Comparison of ENCODE assay signal across 1 cellular context in the genomic region with DNA sequence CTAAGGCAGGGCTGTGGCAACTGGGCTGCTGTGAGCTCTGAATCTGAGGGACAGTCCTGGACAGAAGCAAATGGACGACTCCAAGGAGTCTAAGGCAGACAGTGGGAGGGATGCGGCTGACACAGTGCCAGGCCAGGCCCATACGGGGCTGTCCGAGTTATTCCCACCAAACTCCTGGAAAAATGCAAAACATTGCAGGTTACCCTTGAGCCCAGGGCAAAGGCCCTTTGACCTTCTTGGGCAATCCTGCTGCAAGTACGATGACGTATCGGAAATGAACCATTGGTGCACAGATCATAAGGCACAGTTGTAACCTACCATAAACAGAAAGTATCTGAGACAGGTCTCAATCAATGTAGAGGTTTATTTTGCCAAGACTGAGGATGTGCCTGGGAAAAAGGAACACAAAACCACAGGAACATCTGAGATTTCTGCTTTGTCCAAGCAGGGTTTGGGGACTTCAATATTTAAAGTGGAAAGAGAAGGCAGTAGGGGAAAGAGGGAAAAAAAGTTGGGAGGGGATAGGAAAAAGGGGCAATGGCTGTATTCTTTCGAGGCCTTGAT.
TF ChIP-seq lines count a peak whose summit lies in the region.

No MANE protein-coding gene starts in this region.

TF ChIP-seq in HepG2, 621 proteins besides CTCF, POLR2A, EP300 and RAD21 (continued from another document and continues in another):
- peak; percentile 82 for TF ChIP-seq ELF3 (CRISPR knock-in tag; IDR thresholded peaks at IDR 0.05)
- TF ChIP-seq, protein P1, sequence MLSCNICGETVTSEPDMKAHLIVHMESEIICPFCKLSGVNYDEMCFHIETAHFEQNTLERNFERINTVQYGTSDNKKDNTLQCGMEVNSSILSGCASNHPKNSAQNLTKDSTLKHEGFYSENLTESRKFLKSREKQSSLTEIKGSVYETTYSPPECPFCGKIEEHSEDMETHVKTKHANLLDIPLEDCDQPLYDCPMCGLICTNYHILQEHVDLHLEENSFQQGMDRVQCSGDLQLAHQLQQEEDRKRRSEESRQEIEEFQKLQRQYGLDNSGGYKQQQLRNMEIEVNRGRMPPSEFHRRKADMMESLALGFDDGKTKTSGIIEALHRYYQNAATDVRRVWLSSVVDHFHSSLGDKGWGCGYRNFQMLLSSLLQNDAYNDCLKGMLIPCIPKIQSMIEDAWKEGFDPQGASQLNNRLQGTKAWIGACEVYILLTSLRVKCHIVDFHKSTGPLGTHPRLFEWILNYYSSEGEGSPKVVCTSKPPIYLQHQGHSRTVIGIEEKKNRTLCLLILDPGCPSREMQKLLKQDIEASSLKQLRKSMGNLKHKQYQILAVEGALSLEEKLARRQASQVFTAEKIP (CRISPR knock-in tag; IDR thresholded peaks at IDR 0.05; ENCODE audit: borderline replicate concordance): no peak
- TF ChIP-seq ZNF737 (CRISPR knock-in tag; IDR thresholded peaks at IDR 0.05; ENCODE audit: borderline replicate concordance): no peak
- TF ChIP-seq, protein P2, sequence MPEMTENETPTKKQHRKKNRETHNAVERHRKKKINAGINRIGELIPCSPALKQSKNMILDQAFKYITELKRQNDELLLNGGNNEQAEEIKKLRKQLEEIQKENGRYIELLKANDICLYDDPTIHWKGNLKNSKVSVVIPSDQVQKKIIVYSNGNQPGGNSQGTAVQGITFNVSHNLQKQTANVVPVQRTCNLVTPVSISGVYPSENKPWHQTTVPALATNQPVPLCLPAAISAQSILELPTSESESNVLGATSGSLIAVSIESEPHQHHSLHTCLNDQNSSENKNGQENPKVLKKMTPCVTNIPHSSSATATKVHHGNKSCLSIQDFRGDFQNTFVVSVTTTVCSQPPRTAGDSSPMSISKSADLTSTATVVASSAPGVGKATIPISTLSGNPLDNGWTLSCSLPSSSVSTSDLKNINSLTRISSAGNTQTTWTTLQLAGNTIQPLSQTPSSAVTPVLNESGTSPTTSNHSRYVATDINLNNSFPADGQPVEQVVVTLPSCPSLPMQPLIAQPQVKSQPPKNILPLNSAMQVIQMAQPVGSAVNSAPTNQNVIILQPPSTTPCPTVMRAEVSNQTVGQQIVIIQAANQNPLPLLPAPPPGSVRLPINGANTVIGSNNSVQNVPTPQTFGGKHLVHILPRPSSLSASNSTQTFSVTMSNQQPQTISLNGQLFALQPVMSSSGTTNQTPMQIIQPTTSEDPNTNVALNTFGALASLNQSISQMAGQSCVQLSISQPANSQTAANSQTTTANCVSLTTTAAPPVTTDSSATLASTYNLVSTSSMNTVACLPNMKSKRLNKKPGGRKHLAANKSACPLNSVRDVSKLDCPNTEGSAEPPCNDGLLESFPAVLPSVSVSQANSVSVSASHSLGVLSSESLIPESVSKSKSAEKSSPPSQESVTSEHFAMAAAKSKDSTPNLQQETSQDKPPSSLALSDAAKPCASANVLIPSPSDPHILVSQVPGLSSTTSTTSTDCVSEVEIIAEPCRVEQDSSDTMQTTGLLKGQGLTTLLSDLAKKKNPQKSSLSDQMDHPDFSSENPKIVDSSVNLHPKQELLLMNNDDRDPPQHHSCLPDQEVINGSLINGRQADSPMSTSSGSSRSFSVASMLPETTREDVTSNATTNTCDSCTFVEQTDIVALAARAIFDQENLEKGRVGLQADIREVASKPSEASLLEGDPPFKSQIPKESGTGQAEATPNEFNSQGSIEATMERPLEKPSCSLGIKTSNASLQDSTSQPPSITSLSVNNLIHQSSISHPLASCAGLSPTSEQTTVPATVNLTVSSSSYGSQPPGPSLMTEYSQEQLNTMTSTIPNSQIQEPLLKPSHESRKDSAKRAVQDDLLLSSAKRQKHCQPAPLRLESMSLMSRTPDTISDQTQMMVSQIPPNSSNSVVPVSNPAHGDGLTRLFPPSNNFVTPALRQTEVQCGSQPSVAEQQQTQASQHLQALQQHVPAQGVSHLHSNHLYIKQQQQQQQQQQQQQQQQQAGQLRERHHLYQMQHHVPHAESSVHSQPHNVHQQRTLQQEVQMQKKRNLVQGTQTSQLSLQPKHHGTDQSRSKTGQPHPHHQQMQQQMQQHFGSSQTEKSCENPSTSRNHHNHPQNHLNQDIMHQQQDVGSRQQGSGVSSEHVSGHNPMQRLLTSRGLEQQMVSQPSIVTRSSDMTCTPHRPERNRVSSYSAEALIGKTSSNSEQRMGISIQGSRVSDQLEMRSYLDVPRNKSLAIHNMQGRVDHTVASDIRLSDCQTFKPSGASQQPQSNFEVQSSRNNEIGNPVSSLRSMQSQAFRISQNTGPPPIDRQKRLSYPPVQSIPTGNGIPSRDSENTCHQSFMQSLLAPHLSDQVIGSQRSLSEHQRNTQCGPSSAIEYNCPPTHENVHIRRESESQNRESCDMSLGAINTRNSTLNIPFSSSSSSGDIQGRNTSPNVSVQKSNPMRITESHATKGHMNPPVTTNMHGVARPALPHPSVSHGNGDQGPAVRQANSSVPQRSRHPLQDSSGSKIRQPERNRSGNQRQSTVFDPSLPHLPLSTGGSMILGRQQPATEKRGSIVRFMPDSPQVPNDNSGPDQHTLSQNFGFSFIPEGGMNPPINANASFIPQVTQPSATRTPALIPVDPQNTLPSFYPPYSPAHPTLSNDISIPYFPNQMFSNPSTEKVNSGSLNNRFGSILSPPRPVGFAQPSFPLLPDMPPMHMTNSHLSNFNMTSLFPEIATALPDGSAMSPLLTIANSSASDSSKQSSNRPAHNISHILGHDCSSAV (CRISPR knock-in tag; IDR thresholded peaks at IDR 0.05; ENCODE audit: borderline replicate concordance): 0 out of 2 replicates have a peak, but pooled peaks have one; percentile 52
- no peak for TF ChIP-seq IRX3 (CRISPR knock-in tag; IDR thresholded peaks at IDR 0.05; ENCODE audit: borderline replicate concordance, low read depth)
- TF ChIP-seq, protein P3, sequence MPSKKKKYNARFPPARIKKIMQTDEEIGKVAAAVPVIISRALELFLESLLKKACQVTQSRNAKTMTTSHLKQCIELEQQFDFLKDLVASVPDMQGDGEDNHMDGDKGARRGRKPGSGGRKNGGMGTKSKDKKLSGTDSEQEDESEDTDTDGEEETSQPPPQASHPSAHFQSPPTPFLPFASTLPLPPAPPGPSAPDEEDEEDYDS (CRISPR knock-in tag; IDR thresholded peaks at IDR 0.05): peak; percentile 50; the same call in 1 of the 2 replicates
- TF ChIP-seq ZNF562 (CRISPR knock-in tag; IDR thresholded peaks at IDR 0.05; ENCODE audit: borderline replicate concordance): no peak
- no peak for TF ChIP-seq NCOA5 (CRISPR knock-in tag; IDR thresholded peaks at IDR 0.05)
- 0 out of 2 replicates have a peak, but pooled peaks have one; percentile 10 for TF ChIP-seq GTF2F1 (IDR thresholded peaks at IDR 0.05; ENCODE audit: low read length)
- TF ChIP-seq HMG20B (CRISPR knock-in tag; conservative IDR thresholded peaks at IDR 0.05): peak; percentile 55; the same call in 1 of the 2 replicates
- TF ChIP-seq ZC3H13 (CRISPR knock-in tag; IDR thresholded peaks at IDR 0.05): no peak
- TF ChIP-seq ZNF607 (CRISPR knock-in tag; IDR thresholded peaks at IDR 0.05; ENCODE audit: borderline replicate concordance): no peak
- TF ChIP-seq, protein P4, sequence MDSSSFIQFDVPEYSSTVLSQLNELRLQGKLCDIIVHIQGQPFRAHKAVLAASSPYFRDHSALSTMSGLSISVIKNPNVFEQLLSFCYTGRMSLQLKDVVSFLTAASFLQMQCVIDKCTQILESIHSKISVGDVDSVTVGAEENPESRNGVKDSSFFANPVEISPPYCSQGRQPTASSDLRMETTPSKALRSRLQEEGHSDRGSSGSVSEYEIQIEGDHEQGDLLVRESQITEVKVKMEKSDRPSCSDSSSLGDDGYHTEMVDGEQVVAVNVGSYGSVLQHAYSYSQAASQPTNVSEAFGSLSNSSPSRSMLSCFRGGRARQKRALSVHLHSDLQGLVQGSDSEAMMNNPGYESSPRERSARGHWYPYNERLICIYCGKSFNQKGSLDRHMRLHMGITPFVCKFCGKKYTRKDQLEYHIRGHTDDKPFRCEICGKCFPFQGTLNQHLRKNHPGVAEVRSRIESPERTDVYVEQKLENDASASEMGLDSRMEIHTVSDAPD (CRISPR knock-in tag; IDR thresholded peaks at IDR 0.05): peak; percentile 62; the same call in 1 of the 2 replicates
- no peak for TF ChIP-seq HMGA1 (CRISPR knock-in tag; conservative IDR thresholded peaks at IDR 0.05)
- TF ChIP-seq TMF1 (CRISPR knock-in tag; IDR thresholded peaks at IDR 0.05; ENCODE audit: low read depth): no peak
- TF ChIP-seq, protein P5, sequence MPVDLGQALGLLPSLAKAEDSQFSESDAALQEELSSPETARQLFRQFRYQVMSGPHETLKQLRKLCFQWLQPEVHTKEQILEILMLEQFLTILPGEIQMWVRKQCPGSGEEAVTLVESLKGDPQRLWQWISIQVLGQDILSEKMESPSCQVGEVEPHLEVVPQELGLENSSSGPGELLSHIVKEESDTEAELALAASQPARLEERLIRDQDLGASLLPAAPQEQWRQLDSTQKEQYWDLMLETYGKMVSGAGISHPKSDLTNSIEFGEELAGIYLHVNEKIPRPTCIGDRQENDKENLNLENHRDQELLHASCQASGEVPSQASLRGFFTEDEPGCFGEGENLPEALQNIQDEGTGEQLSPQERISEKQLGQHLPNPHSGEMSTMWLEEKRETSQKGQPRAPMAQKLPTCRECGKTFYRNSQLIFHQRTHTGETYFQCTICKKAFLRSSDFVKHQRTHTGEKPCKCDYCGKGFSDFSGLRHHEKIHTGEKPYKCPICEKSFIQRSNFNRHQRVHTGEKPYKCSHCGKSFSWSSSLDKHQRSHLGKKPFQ (CRISPR knock-in tag; IDR thresholded peaks at IDR 0.05; ENCODE audit: insufficient replicate concordance): peak; percentile 70
- peak; percentile 95 for TF ChIP-seq CBX5 (CRISPR knock-in tag; IDR thresholded peaks at IDR 0.05; ENCODE audit: borderline replicate concordance)
- TF ChIP-seq ZSCAN20 (CRISPR knock-in tag; IDR thresholded peaks at IDR 0.05; ENCODE audit: borderline replicate concordance): no peak
- peak; percentile 59; the same call in 1 of the 2 replicates for TF ChIP-seq ZFP36L1 (CRISPR knock-in tag; IDR thresholded peaks at IDR 0.05)
- no peak for TF ChIP-seq SMARCC2 (IDR thresholded peaks at IDR 0.05)
- no peak for TF ChIP-seq YY1 (IDR thresholded peaks at IDR 0.05; ENCODE audit: insufficient read depth, insufficient replicate concordance, low read depth, low read length)
- TF ChIP-seq, protein P6, sequence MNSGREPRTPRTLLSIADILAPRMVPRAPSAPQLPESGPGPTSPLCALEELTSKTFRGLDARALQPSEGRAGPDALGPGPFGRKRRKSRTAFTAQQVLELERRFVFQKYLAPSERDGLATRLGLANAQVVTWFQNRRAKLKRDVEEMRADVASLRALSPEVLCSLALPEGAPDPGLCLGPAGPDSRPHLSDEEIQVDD (CRISPR knock-in tag; IDR thresholded peaks at IDR 0.05; ENCODE audit: borderline replicate concordance): no peak
- TF ChIP-seq NCOR1 (IDR thresholded peaks at IDR 0.05; ENCODE audit: borderline replicate concordance, low read length): peak; percentile 98
- no peak for TF ChIP-seq KLF15 (CRISPR knock-in tag; IDR thresholded peaks at IDR 0.05; ENCODE audit: borderline replicate concordance)
- peak; percentile 92 for TF ChIP-seq TEAD3 (CRISPR knock-in tag; optimal IDR thresholded peaks at IDR 0.05; ENCODE audit: borderline replicate concordance)
- TF ChIP-seq HNRNPH1 (optimal IDR thresholded peaks at IDR 0.05; ENCODE audit: low read depth, low read length): no peak
- TF ChIP-seq, protein P7, sequence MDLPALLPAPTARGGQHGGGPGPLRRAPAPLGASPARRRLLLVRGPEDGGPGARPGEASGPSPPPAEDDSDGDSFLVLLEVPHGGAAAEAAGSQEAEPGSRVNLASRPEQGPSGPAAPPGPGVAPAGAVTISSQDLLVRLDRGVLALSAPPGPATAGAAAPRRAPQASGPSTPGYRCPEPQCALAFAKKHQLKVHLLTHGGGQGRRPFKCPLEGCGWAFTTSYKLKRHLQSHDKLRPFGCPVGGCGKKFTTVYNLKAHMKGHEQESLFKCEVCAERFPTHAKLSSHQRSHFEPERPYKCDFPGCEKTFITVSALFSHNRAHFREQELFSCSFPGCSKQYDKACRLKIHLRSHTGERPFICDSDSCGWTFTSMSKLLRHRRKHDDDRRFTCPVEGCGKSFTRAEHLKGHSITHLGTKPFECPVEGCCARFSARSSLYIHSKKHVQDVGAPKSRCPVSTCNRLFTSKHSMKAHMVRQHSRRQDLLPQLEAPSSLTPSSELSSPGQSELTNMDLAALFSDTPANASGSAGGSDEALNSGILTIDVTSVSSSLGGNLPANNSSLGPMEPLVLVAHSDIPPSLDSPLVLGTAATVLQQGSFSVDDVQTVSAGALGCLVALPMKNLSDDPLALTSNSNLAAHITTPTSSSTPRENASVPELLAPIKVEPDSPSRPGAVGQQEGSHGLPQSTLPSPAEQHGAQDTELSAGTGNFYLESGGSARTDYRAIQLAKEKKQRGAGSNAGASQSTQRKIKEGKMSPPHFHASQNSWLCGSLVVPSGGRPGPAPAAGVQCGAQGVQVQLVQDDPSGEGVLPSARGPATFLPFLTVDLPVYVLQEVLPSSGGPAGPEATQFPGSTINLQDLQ (CRISPR knock-in tag; IDR thresholded peaks at IDR 0.05): no peak
- no peak for TF ChIP-seq MZF1 (CRISPR knock-in tag; IDR thresholded peaks at IDR 0.05; ENCODE audit: borderline replicate concordance)
- 0 out of 2 replicates have a peak, but pooled peaks have one; percentile 23 for TF ChIP-seq POLR2AphosphoS5 (IDR thresholded peaks at IDR 0.05; ENCODE audit: low read depth, low read length)
- TF ChIP-seq ELF4 (CRISPR knock-in tag; IDR thresholded peaks at IDR 0.05; ENCODE audit: borderline replicate concordance): no peak
- no peak for TF ChIP-seq MTF1 (CRISPR knock-in tag; IDR thresholded peaks at IDR 0.05)
- TF ChIP-seq NFE2L2 (IDR thresholded peaks at IDR 0.05; ENCODE audit: low read length): no peak
- TF ChIP-seq, protein P8, sequence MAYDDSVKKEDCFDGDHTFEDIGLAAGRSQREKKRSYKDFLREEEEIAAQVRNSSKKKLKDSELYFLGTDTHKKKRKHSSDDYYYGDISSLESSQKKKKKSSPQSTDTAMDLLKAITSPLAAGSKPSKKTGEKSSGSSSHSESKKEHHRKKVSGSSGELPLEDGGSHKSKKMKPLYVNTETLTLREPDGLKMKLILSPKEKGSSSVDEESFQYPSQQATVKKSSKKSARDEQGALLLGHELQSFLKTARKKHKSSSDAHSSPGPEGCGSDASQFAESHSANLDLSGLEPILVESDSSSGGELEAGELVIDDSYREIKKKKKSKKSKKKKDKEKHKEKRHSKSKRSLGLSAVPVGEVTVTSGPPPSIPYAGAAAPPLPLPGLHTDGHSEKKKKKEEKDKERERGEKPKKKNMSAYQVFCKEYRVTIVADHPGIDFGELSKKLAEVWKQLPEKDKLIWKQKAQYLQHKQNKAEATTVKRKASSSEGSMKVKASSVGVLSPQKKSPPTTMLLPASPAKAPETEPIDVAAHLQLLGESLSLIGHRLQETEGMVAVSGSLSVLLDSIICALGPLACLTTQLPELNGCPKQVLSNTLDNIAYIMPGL (CRISPR knock-in tag; IDR thresholded peaks at IDR 0.05; ENCODE audit: borderline replicate concordance in 1 of 2, low read depth in 1 of 2): no peak
- no peak for TF ChIP-seq ZNF136 (CRISPR knock-in tag; IDR thresholded peaks at IDR 0.05; ENCODE audit: low read depth)
- 0 out of 2 replicates have a peak, but pooled peaks have one; percentile 36 for TF ChIP-seq RFXAP (CRISPR knock-in tag; IDR thresholded peaks at IDR 0.05; ENCODE audit: borderline replicate concordance)
- TF ChIP-seq, protein P9, sequence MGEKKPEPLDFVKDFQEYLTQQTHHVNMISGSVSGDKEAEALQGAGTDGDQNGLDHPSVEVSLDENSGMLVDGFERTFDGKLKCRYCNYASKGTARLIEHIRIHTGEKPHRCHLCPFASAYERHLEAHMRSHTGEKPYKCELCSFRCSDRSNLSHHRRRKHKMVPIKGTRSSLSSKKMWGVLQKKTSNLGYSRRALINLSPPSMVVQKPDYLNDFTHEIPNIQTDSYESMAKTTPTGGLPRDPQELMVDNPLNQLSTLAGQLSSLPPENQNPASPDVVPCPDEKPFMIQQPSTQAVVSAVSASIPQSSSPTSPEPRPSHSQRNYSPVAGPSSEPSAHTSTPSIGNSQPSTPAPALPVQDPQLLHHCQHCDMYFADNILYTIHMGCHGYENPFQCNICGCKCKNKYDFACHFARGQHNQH (CRISPR knock-in tag; IDR thresholded peaks at IDR 0.05): peak; percentile 51; the same call in 1 of the 2 replicates
- TF ChIP-seq TBL1XR1 (IDR thresholded peaks at IDR 0.05; ENCODE audit: borderline replicate concordance, low read length, partially characterized antibody): peak; percentile 47
